Comparison of ENCODE assay signal across 4 cellular contexts in genomic region chr9:38109601-38110000, GRCh38.
"Had no signal": no experiment of that assay in that cellular context is flagged by ENCODE, and none has a peak within 500 bp of the region (broad histone marks: within the 10 kb centered on the region; RNA-seq: fewer than 3 reads in every experiment).

No MANE protein-coding gene starts in this region.

- ATAC-seq: GM23338 had no signal

- H3K9me3 Mint-ChIP-seq: GM23338, H9 had no signal

- H3K4me3 Mint-ChIP-seq: GM23338, H9 had no signal

- H3K27ac Mint-ChIP-seq: GM23338, H9 had no signal

- DNase-seq: H9, HCEC 1CT, IMR-90 had no signal

- H3K4me3 ChIP-seq: GM23338 had no signal

- H3K4me1 Mint-ChIP-seq: GM23338 had no signal
